In genomic region chr3:119598410-119599098, GRCh38 we compare ENCODE assay signal across 13 cellular contexts. TPM values are rescaled to one million over a fixed set of nuclear protein-coding genes. Genes with fewer than 3 reads are reported as not detected.
DNase-seq lines count a peak whose midpoint lies in the region; ATAC-seq and TF ChIP-seq lines count a peak whose summit lies in the region.
"Had no signal": no experiment of that assay in that cellular context is flagged by ENCODE, and none has a peak within 500 bp of the region (broad histone marks: within the 10 kb centered on the region; RNA-seq: fewer than 3 reads in every experiment).

No MANE protein-coding gene starts in this region.

- peak; percentile 26 for ATAC-seq in activated naive CD8-positive, alpha-beta T cell treated with anti-CD3 and anti-CD28 coated beads, Interleukin-2, amount 50 U/mL, for 24 hours
- ATAC-seq in HG02588 (IDR thresholded peaks at IDR 0.05; ENCODE audit: unreplicated experiment) (peak; percentile 54), HG03571 (IDR thresholded peaks at IDR 0.05; ENCODE audit: unreplicated experiment) (peak; percentile 38), upper lobe of right lung (no peak)

- peak overlapping the region; percentile 63 for H3K27ac Mint-ChIP-seq in activated naive CD8-positive, alpha-beta T cell treated with anti-CD3 and anti-CD28 coated beads, Interleukin-2, amount 50 U/mL, for 24 hours
- H3K27ac Mint-ChIP-seq in activated naive CD8-positive, alpha-beta T cell treated with anti-CD3 and anti-CD28 coated beads for 36 hours, result no peak overlapping the region
- H3K27ac Mint-ChIP-seq: T-helper 2 cell treated with Interferon-gamma antibody and Interleukin-4, amounts not matched to agents 5 μg/mL and 100 μg/mL, for 36 hours had no signal

- no peak overlapping the region for H3K4me3 Mint-ChIP-seq in activated naive CD8-positive, alpha-beta T cell treated with anti-CD3 and anti-CD28 coated beads, Interleukin-2, amount 50 U/mL, for 24 hours
- H3K4me3 Mint-ChIP-seq in activated naive CD8-positive, alpha-beta T cell treated with anti-CD3 and anti-CD28 coated beads for 36 hours, result no peak overlapping the region
- H3K4me3 Mint-ChIP-seq: T-helper 2 cell treated with Interferon-gamma antibody and Interleukin-4, amounts not matched to agents 5 μg/mL and 100 μg/mL, for 36 hours had no signal

- no peaks in the 10 kb centered on the region for H3K36me3 Mint-ChIP-seq in activated naive CD8-positive, alpha-beta T cell treated with anti-CD3 and anti-CD28 coated beads, Interleukin-2, amount 50 U/mL, for 24 hours (ENCODE audit: low read depth)
- no peaks in the 10 kb centered on the region for H3K36me3 Mint-ChIP-seq in activated naive CD8-positive, alpha-beta T cell treated with anti-CD3 and anti-CD28 coated beads for 36 hours

- H3K27me3 ChIP-seq in upper lobe of right lung, result no peaks in the 10 kb centered on the region

- intact Hi-C loops in upper lobe of right lung (cut with DNase I), result loop anchor here (10.0 kb wide), 1 partner anchor 76 kb away; the partner anchor contains the start of gene COX17

- no peak for DNase-seq in activated naive CD8-positive, alpha-beta T cell treated with anti-CD3 and anti-CD28 coated beads, Interleukin-2, amount 50 U/mL, for 24 hours
- no peak for DNase-seq in activated naive CD8-positive, alpha-beta T cell treated with anti-CD3 and anti-CD28 coated beads for 36 hours
- DNase-seq in upper lobe of right lung (no peak), cerebellum (ENCODE audit: low spot score) (no peak), foreskin melanocyte (no peak)
- DNase-seq in NK-92 treated with Interleukin-12 subunit alpha and Interleukin-12 subunit beta, amount 100 ng/mL, for 24 hours (lab: John Stamatoyannopoulos, UW), result no peak
- DNase-seq: erythroblast, mesendoderm had no signal

- peaks cover 21% of the 10 kb centered on the region for H3K4me1 ChIP-seq in upper lobe of right lung

- H3K4me1 Mint-ChIP-seq in activated naive CD8-positive, alpha-beta T cell treated with anti-CD3 and anti-CD28 coated beads, Interleukin-2, amount 50 U/mL, for 24 hours, result peaks cover 43% of the 10 kb centered on the region
- H3K4me1 Mint-ChIP-seq in activated naive CD8-positive, alpha-beta T cell treated with anti-CD3 and anti-CD28 coated beads for 36 hours, result peaks cover 24% of the 10 kb centered on the region

- peak overlapping the region; percentile 72 for H3K27ac ChIP-seq in upper lobe of right lung
- H3K27ac ChIP-seq: thoracic aorta had no signal

- H3K9me3 Mint-ChIP-seq in activated naive CD8-positive, alpha-beta T cell treated with anti-CD3 and anti-CD28 coated beads, Interleukin-2, amount 50 U/mL, for 24 hours, result no peaks in the 10 kb centered on the region
- no peaks in the 10 kb centered on the region for H3K9me3 Mint-ChIP-seq in activated naive CD8-positive, alpha-beta T cell treated with anti-CD3 and anti-CD28 coated beads for 36 hours
- H3K9me3 Mint-ChIP-seq: T-helper 2 cell treated with Interferon-gamma antibody and Interleukin-4, amounts not matched to agents 5 μg/mL and 100 μg/mL, for 36 hours had no signal

- H3K36me3 ChIP-seq in upper lobe of right lung, result no peaks in the 10 kb centered on the region
- H3K36me3 ChIP-seq: thoracic aorta had no signal

- no peaks in the 10 kb centered on the region for H3K9me3 ChIP-seq in upper lobe of right lung
- H3K9me3 ChIP-seq: thoracic aorta had no signal

- no peak for TF ChIP-seq CTCF in upper lobe of right lung (IDR thresholded peaks at IDR 0.05)

- H3K27me3 Mint-ChIP-seq in activated naive CD8-positive, alpha-beta T cell treated with anti-CD3 and anti-CD28 coated beads, Interleukin-2, amount 50 U/mL, for 24 hours, result no peaks in the 10 kb centered on the region
- peaks cover 5% of the 10 kb centered on the region for H3K27me3 Mint-ChIP-seq in activated naive CD8-positive, alpha-beta T cell treated with anti-CD3 and anti-CD28 coated beads for 36 hours

- peak overlapping the region; percentile 18 for H3K4me3 ChIP-seq in upper lobe of right lung
- H3K4me3 ChIP-seq: thoracic aorta had no signal

RNA-seq across cellular contexts. Expression of gene PLA1A, which starts 0.9 kb away (rescaled TPM):
- not detected for total RNA-seq in activated naive CD8-positive, alpha-beta T cell treated with anti-CD3 and anti-CD28 coated beads for 36 hours
- 37.6 TPM for total RNA-seq in upper lobe of right lung
- total RNA-seq in cerebellum, result 0.73 TPM
- total RNA-seq: NCI-H460 had no signal

RNA-seq across cellular contexts. Expression of gene ADPRH, which starts 19.3 kb away (rescaled TPM):
- total RNA-seq in activated naive CD8-positive, alpha-beta T cell treated with anti-CD3 and anti-CD28 coated beads for 36 hours, result 1 to 10 TPM; 5.8 to 6.0 TPM
- total RNA-seq in upper lobe of right lung, result 26.5 TPM
- 1.6 TPM for total RNA-seq in cerebellum

RNA-seq across cellular contexts. Expression of gene CD80, which starts 39.1 kb away (rescaled TPM):
- 1 to 10 TPM; 4.2 to 4.7 TPM for total RNA-seq in activated naive CD8-positive, alpha-beta T cell treated with anti-CD3 and anti-CD28 coated beads for 36 hours
- total RNA-seq in upper lobe of right lung, result 7.9 TPM
- total RNA-seq in cerebellum, result 0.36 TPM
- total RNA-seq: NCI-H460 had no signal

Comparison
In these comparisons a context has a peak if more than half of its experiments do, and no peak if none do; other contexts are left out.
1. RNA of gene PLA1A, which starts 0.9 kb away (total RNA-seq): 37.6 TPM in upper lobe of right lung (single experiment); 0.73 TPM in cerebellum (single experiment) and not detected in activated naive CD8-positive, alpha-beta T cell treated with anti-CD3 and anti-CD28 coated beads for 36 hours; every median in the first group is over 10 times any median in the second.